ENCODE assay signal across 16 cellular contexts in genomic region chr10:50293508-50294320, GRCh38. TPM values are rescaled to one million over a fixed set of nuclear protein-coding genes. Genes with fewer than 3 reads are reported as not detected.
DNase-seq lines count a peak whose midpoint lies in the region; ATAC-seq and TF ChIP-seq lines count a peak whose summit lies in the region.
"Had no signal": no experiment of that assay in that cellular context is flagged by ENCODE, and none has a peak within 500 bp of the region (broad histone marks: within the 10 kb centered on the region; RNA-seq: fewer than 3 reads in every experiment).

No MANE protein-coding gene starts in this region.

- peak; percentile 18 for DNase-seq in UCSD-AML1 (lab: John Stamatoyannopoulos, UW; ENCODE audit: unreplicated experiment)
- peak in 1 of 3 donors; percentile 34 for DNase-seq in mucosa of descending colon
- DNase-seq in GM19240 (ENCODE audit: insufficient read length, low spot score): no peak
- no peak for DNase-seq in NCI-H1105 treated with DMSO at 0.1 percent for 48 hours (lab: John Stamatoyannopoulos, UW)
- no peak for DNase-seq in EL
- DNase-seq: C1 segment of cervical spinal cord; DMS 273 treated with DMSO at 0.1 percent for 48 hours; IMR-90; NCI-H1048; NCI-H2107; NCI-H345; NCI-H526 treated with DMSO at 0.1 percent for 48 hours; NK-92 treated with Interleukin-12 subunit alpha and Interleukin-12 subunit beta, amount 100 ng/mL, for 24 hours had no signal

- no peak for TF ChIP-seq CTCF in mucosa of descending colon (IDR thresholded peaks at IDR 0.05)

- intact Hi-C loops in mucosa of descending colon (cut with DNase I, micrococcal nuclease): no loop called here

- no peaks in the 10 kb centered on the region for H3K9me3 ChIP-seq in mucosa of descending colon

- ATAC-seq in GM21423 (IDR thresholded peaks at IDR 0.05; ENCODE audit: unreplicated experiment): peak; percentile 46
- ATAC-seq in HG03442 (IDR thresholded peaks at IDR 0.05; ENCODE audit: unreplicated experiment): peak; percentile 30
- peak; percentile 98 for ATAC-seq in mucosa of descending colon
- no peak for ATAC-seq in GM21786 (IDR thresholded peaks at IDR 0.05; ENCODE audit: unreplicated experiment)

- H3K36me3 ChIP-seq in mucosa of descending colon (ENCODE audit: low read depth): no peaks in the 10 kb centered on the region

- H3K4me1 ChIP-seq in mucosa of descending colon (ENCODE audit: low read depth): peaks cover 8% of the 10 kb centered on the region

- no peak overlapping the region for H3K4me3 ChIP-seq in mucosa of descending colon

RNA-seq across cellular contexts. Expression of gene ASAH2, which starts 42.4 kb away (rescaled TPM):
- 1 to 10 TPM; 2.1 to 4.4 (median 2.6) TPM for total RNA-seq in mucosa of descending colon
